In the genomic region with DNA sequence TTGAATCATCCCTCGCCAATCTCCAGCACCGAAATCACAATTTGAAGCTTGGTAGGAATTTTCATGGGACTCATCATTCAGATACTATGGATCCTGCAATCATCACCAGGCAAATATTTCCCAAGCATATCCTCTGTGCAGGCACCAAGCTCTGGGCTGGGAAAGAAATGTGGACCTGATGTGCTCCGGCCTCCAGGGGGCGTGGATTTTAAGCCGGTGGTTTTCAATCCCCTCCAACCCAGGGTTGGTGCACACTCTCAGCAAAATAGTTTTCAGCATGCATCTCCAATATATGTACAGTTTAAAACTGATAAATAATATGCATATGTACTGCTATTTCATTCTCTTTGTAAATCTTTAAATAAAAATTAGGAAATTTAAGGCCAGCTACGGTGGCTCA, we compare ENCODE assay signal across 10 cellular contexts.
DNase-seq lines count a peak whose midpoint lies in the region; ATAC-seq and TF ChIP-seq lines count a peak whose summit lies in the region.
"Had no signal": no experiment of that assay in that cellular context is flagged by ENCODE, and none has a peak within 500 bp of the region (broad histone marks: within the 10 kb centered on the region; RNA-seq: fewer than 3 reads in every experiment).

No MANE protein-coding gene starts in this region.

- DNase-seq in AG10803 (ENCODE audit: low read depth) (peak; percentile 15), GM23338 (ENCODE audit: low spot score) (peak; percentile 68), iPS-NIHi11 (ENCODE audit: low spot score) (peak; percentile 60), HT-29 (ENCODE audit: low spot score) (no peak), NCI-H2107 treated with DMSO at 0.1 percent for 48 hours (lab: John Stamatoyannopoulos, UW; ENCODE audit: unreplicated experiment) (no peak), C1 segment of cervical spinal cord (lab: John Stamatoyannopoulos, UW) (no peak), mucosa of descending colon (no peak)
- DNase-seq: activated naive CD8-positive, alpha-beta T cell treated with anti-CD3 and anti-CD28 coated beads, Interleukin-2, amount 10 ng/mL, durations not matched to agents 7 days and 5 days; stimulated activated naive CD8-positive, alpha-beta T cell treated with anti-CD3 and anti-CD28 coated beads, Interleukin-15, amount 100 ng/mL, for 72 hours had no signal

- 0 out of 2 replicates have a peak, but pooled peaks cover under 1% of the 10 kb centered on the region for H3F3A ChIP-seq in GM23338 (replicated peaks; ENCODE audit: low read depth)
- H3F3A ChIP-seq in SU-DHL-6 (ENCODE audit: insufficient read depth) = no peaks in the 10 kb centered on the region

- H3K4me1 ChIP-seq in GM23338 (ENCODE audit: insufficient read depth) = peaks cover 12% of the 10 kb centered on the region
- no peaks in the 10 kb centered on the region for H3K4me1 ChIP-seq in mucosa of descending colon (ENCODE audit: low read depth)

- H3K9me2 ChIP-seq in GM23338 (ENCODE audit: insufficient read depth) (no peaks in the 10 kb centered on the region), SU-DHL-6 (replicated peaks; ENCODE audit: insufficient read depth, low read length) (no peaks in the 10 kb centered on the region)

- peaks cover 5% of the 10 kb centered on the region for H3K27me3 Mint-ChIP-seq in GM23338 (ENCODE audit: insufficient read depth, low read depth, poor library complexity)
- H3K27me3 Mint-ChIP-seq: activated naive CD8-positive, alpha-beta T cell treated with anti-CD3 and anti-CD28 coated beads, Interleukin-2, amount 10 ng/mL, durations not matched to agents 7 days and 5 days; stimulated activated naive CD8-positive, alpha-beta T cell treated with anti-CD3 and anti-CD28 coated beads, Interleukin-15, amount 100 ng/mL, for 72 hours had no signal

- H2AFZ ChIP-seq in GM23338 = no peak overlapping the region
- H2AFZ ChIP-seq in SU-DHL-6 (ENCODE audit: low read depth, low read length, severe bottlenecking) = no peak overlapping the region

- peaks cover 25% of the 10 kb centered on the region for H3K4me1 Mint-ChIP-seq in GM23338

- H4K20me1 ChIP-seq in GM23338 (replicated peaks; ENCODE audit: insufficient read depth) = no peaks in the 10 kb centered on the region
- no peaks in the 10 kb centered on the region for H4K20me1 ChIP-seq in SU-DHL-6 (ENCODE audit: low read depth, low read length)

- peaks cover 8% of the 10 kb centered on the region; the same call in 1 of the 3 replicates for H3K9me3 Mint-ChIP-seq in GM23338
- H3K9me3 Mint-ChIP-seq: activated naive CD8-positive, alpha-beta T cell treated with anti-CD3 and anti-CD28 coated beads, Interleukin-2, amount 10 ng/mL, durations not matched to agents 7 days and 5 days; stimulated activated naive CD8-positive, alpha-beta T cell treated with anti-CD3 and anti-CD28 coated beads, Interleukin-15, amount 100 ng/mL, for 72 hours had no signal

- intact Hi-C loops in mucosa of descending colon (cut with DNase I, micrococcal nuclease) = no loop called here

- no peak overlapping the region for H3K27ac ChIP-seq in GM23338 (ENCODE audit: low read depth)
- H3K27ac ChIP-seq in SU-DHL-6 (ENCODE audit: low read depth, low read length) = no peak overlapping the region

- ATAC-seq in GM23338 (peak; percentile 64), mucosa of descending colon (no peak)
- ATAC-seq: stimulated activated naive CD8-positive, alpha-beta T cell treated with anti-CD3 and anti-CD28 coated beads, Interleukin-15, amount 100 ng/mL, for 72 hours had no signal

- peaks cover 16% of the 10 kb centered on the region for H3K36me3 Mint-ChIP-seq in GM23338 (ENCODE audit: low read depth)

- TF ChIP-seq CTCF in AG10803 (conservative IDR thresholded peaks at IDR 0.05; ENCODE audit: low read length) = peak; percentile 44
- peak; percentile 66 to 71 for TF ChIP-seq CTCF in GM23338 (conservative IDR thresholded peaks at IDR 0.05; ENCODE audit: low read depth in 2 of 2)
- peak; percentile 8 for TF ChIP-seq CTCF in SU-DHL-6 (IDR thresholded peaks at IDR 0.05; ENCODE audit: insufficient read depth, low read length, poor library complexity, severe bottlenecking)
- no peak for TF ChIP-seq CTCF in mucosa of descending colon (IDR thresholded peaks at IDR 0.05)

- H3K9ac ChIP-seq in SU-DHL-6 (ENCODE audit: low read length) = no peak overlapping the region

- H3K79me2 ChIP-seq in GM23338 (replicated peaks; ENCODE audit: insufficient read depth) = no peaks in the 10 kb centered on the region
- no peaks in the 10 kb centered on the region for H3K79me2 ChIP-seq in SU-DHL-6 (ENCODE audit: insufficient read depth, low read length)

- no peaks in the 10 kb centered on the region for H3K9me3 ChIP-seq in SU-DHL-6 (ENCODE audit: insufficient read depth, low read length)
- H3K9me3 ChIP-seq in mucosa of descending colon = no peaks in the 10 kb centered on the region

- no peak overlapping the region for H3K4me3 Mint-ChIP-seq in GM23338
- H3K4me3 Mint-ChIP-seq: activated naive CD8-positive, alpha-beta T cell treated with anti-CD3 and anti-CD28 coated beads, Interleukin-2, amount 10 ng/mL, durations not matched to agents 7 days and 5 days; stimulated activated naive CD8-positive, alpha-beta T cell treated with anti-CD3 and anti-CD28 coated beads, Interleukin-15, amount 100 ng/mL, for 72 hours had no signal

- H3K4me3 ChIP-seq in AG10803 (ENCODE audit: low read length) (no peak overlapping the region), GM23338 (no peak overlapping the region), SU-DHL-6 (ENCODE audit: insufficient read depth, low read length, poor library complexity, severe bottlenecking) (no peak overlapping the region), mucosa of descending colon (no peak overlapping the region)

- H3K27ac Mint-ChIP-seq in GM23338 = no peak overlapping the region
- H3K27ac Mint-ChIP-seq: activated naive CD8-positive, alpha-beta T cell treated with anti-CD3 and anti-CD28 coated beads, Interleukin-2, amount 10 ng/mL, durations not matched to agents 7 days and 5 days; stimulated activated naive CD8-positive, alpha-beta T cell treated with anti-CD3 and anti-CD28 coated beads, Interleukin-15, amount 100 ng/mL, for 72 hours had no signal

- no peak overlapping the region for H3K4me2 ChIP-seq in GM23338
- no peak overlapping the region for H3K4me2 ChIP-seq in SU-DHL-6 (ENCODE audit: low read depth, low read length, poor library complexity, severe bottlenecking)

- no peaks in the 10 kb centered on the region; the same call in 1 of the 2 replicates for H3K36me3 ChIP-seq in GM23338 (ENCODE audit: insufficient read depth)
- H3K36me3 ChIP-seq in SU-DHL-6 (ENCODE audit: low read length) = no peaks in the 10 kb centered on the region
- H3K36me3 ChIP-seq in mucosa of descending colon (ENCODE audit: low read depth) = no peaks in the 10 kb centered on the region

- H3K27me3 ChIP-seq in GM23338 (ENCODE audit: insufficient read depth) (no peaks in the 10 kb centered on the region), SU-DHL-6 (ENCODE audit: low read length) (no peaks in the 10 kb centered on the region)

TF ChIP-seq in GM23338, 12 proteins besides CTCF, POLR2A, EP300 and RAD21 (continues in another document):
- TF ChIP-seq POLR2AphosphoS5 (IDR thresholded peaks at IDR 0.05; ENCODE audit: low read depth) (no peak), STAT1 (IDR thresholded peaks at IDR 0.05; ENCODE audit: unreplicated experiment) (no peak), EZH2phosphoT487 (IDR thresholded peaks at IDR 0.05; ENCODE audit: unreplicated experiment) (no peak), EZH2 (IDR thresholded peaks at IDR 0.05; ENCODE audit: low read depth, unreplicated experiment) (no peak), JUNB (IDR thresholded peaks at IDR 0.05; ENCODE audit: unreplicated experiment) (no peak), CREB1 (CRISPR knock-in tag; IDR thresholded peaks at IDR 0.05; ENCODE audit: low read depth) (no peak), ZNF114 (CRISPR knock-in tag; IDR thresholded peaks at IDR 0.05) (no peak), ZNF331 (CRISPR knock-in tag; IDR thresholded peaks at IDR 0.05; ENCODE audit: low read depth) (no peak)
- TF ChIP-seq, protein P1, sequence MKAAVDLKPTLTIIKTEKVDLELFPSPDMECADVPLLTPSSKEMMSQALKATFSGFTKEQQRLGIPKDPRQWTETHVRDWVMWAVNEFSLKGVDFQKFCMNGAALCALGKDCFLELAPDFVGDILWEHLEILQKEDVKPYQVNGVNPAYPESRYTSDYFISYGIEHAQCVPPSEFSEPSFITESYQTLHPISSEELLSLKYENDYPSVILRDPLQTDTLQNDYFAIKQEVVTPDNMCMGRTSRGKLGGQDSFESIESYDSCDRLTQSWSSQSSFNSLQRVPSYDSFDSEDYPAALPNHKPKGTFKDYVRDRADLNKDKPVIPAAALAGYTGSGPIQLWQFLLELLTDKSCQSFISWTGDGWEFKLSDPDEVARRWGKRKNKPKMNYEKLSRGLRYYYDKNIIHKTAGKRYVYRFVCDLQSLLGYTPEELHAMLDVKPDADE (IDR thresholded peaks at IDR 0.05) = no peak

Comparison
In these comparisons a context has a peak if more than half of its experiments do, and no peak if none do; other contexts are left out.
1. DNase-seq: peak in AG10803 (single experiment), GM23338 (single experiment) and iPS-NIHi11 (single experiment); none in HT-29 (single experiment), NCI-H2107 treated with DMSO at 0.1 percent for 48 hours (single experiment), C1 segment of cervical spinal cord (0 of 14) and mucosa of descending colon (0 of 3).